ENCODE assay signal across 24 cellular contexts in the genomic region with DNA sequence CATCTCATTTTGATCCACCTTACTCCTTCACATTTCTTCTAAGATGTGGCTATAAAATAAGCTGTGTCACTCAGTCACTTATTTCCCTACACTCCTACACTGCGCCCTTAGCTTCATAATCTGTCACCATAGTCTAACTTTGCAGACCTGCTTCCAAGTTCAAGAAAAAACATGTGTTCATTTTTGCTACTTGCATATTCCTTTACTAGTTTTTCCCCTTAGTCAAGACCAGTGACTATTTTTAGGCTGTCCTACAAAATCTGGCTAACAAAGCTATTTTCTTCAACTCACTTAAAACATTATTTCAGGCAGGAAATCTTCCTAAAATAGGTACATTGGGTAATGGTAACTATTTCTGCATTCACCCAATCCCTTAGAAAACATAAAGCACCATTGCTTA.
"Had no signal": no experiment of that assay in that cellular context is flagged by ENCODE, and none has a peak within 500 bp of the region (broad histone marks: within the 10 kb centered on the region; RNA-seq: fewer than 3 reads in every experiment).

No MANE protein-coding gene starts in this region.

- ATAC-seq: heart right ventricle; left ventricle myocardium superior; natural killer cell treated with Interleukin-12 subunit alpha and Interleukin-12 subunit beta and Interleukin-15 and Interleukin-18, amount 100 ng/mL, for 72 hours; right cardiac atrium; stimulated activated memory B cell treated with anti-CD40 and anti-IgM and Interleukin-4, amounts not matched to agents 10 μg/mL and 1 μg/mL and 100 μg/mL, for 72 hours; stimulated activated naive CD8-positive, alpha-beta T cell treated with anti-CD3 and anti-CD28 coated beads, Interleukin-15, Interleukin-2, amounts not matched to agents 100 U/mL and 50 U/mL, for 24 hours had no signal

- H3K9me3 Mint-ChIP-seq: memory B cell; natural killer cell treated with Interleukin-12 subunit alpha and Interleukin-12 subunit beta and Interleukin-15 and Interleukin-18, amount 100 ng/mL, for 72 hours; neural progenitor cell; stimulated activated memory B cell treated with anti-CD40 and anti-IgM and Interleukin-4, amounts not matched to agents 10 μg/mL and 1 μg/mL and 100 μg/mL, for 72 hours had no signal

- H3K36me3 Mint-ChIP-seq: natural killer cell treated with Interleukin-12 subunit alpha and Interleukin-12 subunit beta and Interleukin-15 and Interleukin-18, amount 100 ng/mL, for 72 hours; neural progenitor cell had no signal

- H3K27ac Mint-ChIP-seq: memory B cell; natural killer cell treated with Interleukin-12 subunit alpha and Interleukin-12 subunit beta and Interleukin-15 and Interleukin-18, amount 100 ng/mL, for 72 hours; neural progenitor cell; progenitor cell of endocrine pancreas; stimulated activated memory B cell treated with anti-CD40 and anti-IgM and Interleukin-4, amounts not matched to agents 10 μg/mL and 1 μg/mL and 100 μg/mL, for 72 hours had no signal

- H3K9me3 ChIP-seq: heart right ventricle, sigmoid colon, vagina had no signal

- H3K27me3 ChIP-seq: dorsolateral prefrontal cortex, foreskin keratinocyte, heart right ventricle, neural progenitor cell, sigmoid colon, vagina had no signal

- H3K27ac ChIP-seq: foreskin keratinocyte, heart right ventricle, neural progenitor cell, parathyroid adenoma, sigmoid colon, vagina had no signal

- DNase-seq: dorsolateral prefrontal cortex; effector CD4-positive, alpha-beta T cell; glutamatergic neuron; heart right ventricle; hippocampal formation; islet precursor cell; kidney glomerular epithelial cell; left ventricle myocardium superior; right cardiac atrium; sigmoid colon; stimulated activated CD4-positive, alpha-beta T cell treated with anti-CD3 and anti-CD28 coated beads, Interleukin-2, amount 100 ng/mL, for 24 hours; stimulated activated CD4-positive, alpha-beta T cell treated with anti-CD3 and anti-CD28 coated beads, Interleukin-4, amount 100 ng/mL, for 24 hours; stimulated activated naive CD8-positive, alpha-beta T cell treated with anti-CD3 and anti-CD28 coated beads, Interleukin-15, Interleukin-2, amounts not matched to agents 100 U/mL and 50 U/mL, for 24 hours; substantia nigra; trophoblast cell had no signal

- H3K4me3 ChIP-seq: dorsolateral prefrontal cortex, heart right ventricle, lung, neural progenitor cell, sigmoid colon, vagina had no signal

- H3K4me1 ChIP-seq: foreskin keratinocyte, neural progenitor cell, parathyroid adenoma had no signal

- H3K4me3 Mint-ChIP-seq: memory B cell; natural killer cell treated with Interleukin-12 subunit alpha and Interleukin-12 subunit beta and Interleukin-15 and Interleukin-18, amount 100 ng/mL, for 72 hours; neural progenitor cell; stimulated activated memory B cell treated with anti-CD40 and anti-IgM and Interleukin-4, amounts not matched to agents 10 μg/mL and 1 μg/mL and 100 μg/mL, for 72 hours had no signal

- H3K36me3 ChIP-seq: heart right ventricle, neural progenitor cell, sigmoid colon, vagina had no signal

- H3K27me3 Mint-ChIP-seq: memory B cell; natural killer cell treated with Interleukin-12 subunit alpha and Interleukin-12 subunit beta and Interleukin-15 and Interleukin-18, amount 100 ng/mL, for 72 hours; progenitor cell of endocrine pancreas; stimulated activated memory B cell treated with anti-CD40 and anti-IgM and Interleukin-4, amounts not matched to agents 10 μg/mL and 1 μg/mL and 100 μg/mL, for 72 hours had no signal

- H3K4me1 Mint-ChIP-seq: memory B cell; neural progenitor cell; stimulated activated memory B cell treated with anti-CD40 and anti-IgM and Interleukin-4, amounts not matched to agents 10 μg/mL and 1 μg/mL and 100 μg/mL, for 72 hours had no signal
